In the genomic region with DNA sequence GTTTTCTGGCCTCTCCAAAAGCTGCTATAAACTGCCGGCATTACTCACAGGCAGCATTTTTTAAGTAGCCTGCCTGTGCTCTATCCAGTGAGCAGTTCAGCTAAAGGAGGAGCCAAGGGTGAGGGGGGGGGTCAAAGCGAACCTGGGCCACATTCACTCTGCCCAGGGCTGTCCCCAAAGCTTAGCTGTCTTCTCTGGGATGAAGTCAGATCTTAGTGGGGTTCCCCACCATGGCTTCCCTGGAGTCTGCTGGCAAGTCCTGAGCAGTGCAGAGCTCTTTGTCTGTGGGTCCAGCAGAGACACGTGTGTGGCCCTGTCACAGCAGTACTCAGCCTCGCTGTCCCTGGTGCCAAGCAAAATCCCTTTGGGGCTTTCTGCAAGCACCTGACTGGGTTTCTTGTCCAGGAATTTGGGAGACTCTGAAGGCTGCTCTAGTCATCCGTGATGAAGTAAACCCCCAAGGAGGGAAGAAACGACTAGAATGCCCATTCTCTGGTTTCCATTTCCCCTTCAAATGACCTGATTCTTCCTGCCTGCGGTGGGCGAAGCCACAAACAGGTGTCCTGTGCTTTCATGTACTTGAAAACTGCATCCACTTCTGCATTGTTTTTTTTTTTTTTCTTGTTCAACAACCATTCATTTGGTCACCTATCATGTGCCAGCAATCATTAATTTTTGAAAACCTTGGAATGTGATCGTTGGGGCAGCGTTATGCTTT, we compare ENCODE assay signal across 1 cellular context.
TF ChIP-seq lines count a peak whose summit lies in the region.

No MANE protein-coding gene starts in this region.

TF ChIP-seq in GM12878, 131 proteins besides CTCF, POLR2A, EP300 and RAD21:
- TF ChIP-seq, protein P1, sequence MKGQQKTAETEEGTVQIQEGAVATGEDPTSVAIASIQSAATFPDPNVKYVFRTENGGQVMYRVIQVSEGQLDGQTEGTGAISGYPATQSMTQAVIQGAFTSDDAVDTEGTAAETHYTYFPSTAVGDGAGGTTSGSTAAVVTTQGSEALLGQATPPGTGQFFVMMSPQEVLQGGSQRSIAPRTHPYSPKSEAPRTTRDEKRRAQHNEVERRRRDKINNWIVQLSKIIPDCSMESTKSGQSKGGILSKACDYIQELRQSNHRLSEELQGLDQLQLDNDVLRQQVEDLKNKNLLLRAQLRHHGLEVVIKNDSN (IDR thresholded peaks at IDR 0.05; ENCODE audit: borderline replicate concordance, extremely low read length, insufficient read depth, low read depth, low read length), result no peak
- no peak for TF ChIP-seq MYC (IDR thresholded peaks at IDR 0.05; ENCODE audit: insufficient read depth, insufficient read length, insufficient replicate concordance, low read length, severe bottlenecking)
- no peak for TF ChIP-seq STAT3 (IDR thresholded peaks at IDR 0.05; ENCODE audit: low read depth, low read length)
- TF ChIP-seq ZSCAN29 (IDR thresholded peaks at IDR 0.05), result no peak
- peak; percentile 84 for TF ChIP-seq RUNX3 (IDR thresholded peaks at IDR 0.05; ENCODE audit: low read length)
- TF ChIP-seq, protein P2, sequence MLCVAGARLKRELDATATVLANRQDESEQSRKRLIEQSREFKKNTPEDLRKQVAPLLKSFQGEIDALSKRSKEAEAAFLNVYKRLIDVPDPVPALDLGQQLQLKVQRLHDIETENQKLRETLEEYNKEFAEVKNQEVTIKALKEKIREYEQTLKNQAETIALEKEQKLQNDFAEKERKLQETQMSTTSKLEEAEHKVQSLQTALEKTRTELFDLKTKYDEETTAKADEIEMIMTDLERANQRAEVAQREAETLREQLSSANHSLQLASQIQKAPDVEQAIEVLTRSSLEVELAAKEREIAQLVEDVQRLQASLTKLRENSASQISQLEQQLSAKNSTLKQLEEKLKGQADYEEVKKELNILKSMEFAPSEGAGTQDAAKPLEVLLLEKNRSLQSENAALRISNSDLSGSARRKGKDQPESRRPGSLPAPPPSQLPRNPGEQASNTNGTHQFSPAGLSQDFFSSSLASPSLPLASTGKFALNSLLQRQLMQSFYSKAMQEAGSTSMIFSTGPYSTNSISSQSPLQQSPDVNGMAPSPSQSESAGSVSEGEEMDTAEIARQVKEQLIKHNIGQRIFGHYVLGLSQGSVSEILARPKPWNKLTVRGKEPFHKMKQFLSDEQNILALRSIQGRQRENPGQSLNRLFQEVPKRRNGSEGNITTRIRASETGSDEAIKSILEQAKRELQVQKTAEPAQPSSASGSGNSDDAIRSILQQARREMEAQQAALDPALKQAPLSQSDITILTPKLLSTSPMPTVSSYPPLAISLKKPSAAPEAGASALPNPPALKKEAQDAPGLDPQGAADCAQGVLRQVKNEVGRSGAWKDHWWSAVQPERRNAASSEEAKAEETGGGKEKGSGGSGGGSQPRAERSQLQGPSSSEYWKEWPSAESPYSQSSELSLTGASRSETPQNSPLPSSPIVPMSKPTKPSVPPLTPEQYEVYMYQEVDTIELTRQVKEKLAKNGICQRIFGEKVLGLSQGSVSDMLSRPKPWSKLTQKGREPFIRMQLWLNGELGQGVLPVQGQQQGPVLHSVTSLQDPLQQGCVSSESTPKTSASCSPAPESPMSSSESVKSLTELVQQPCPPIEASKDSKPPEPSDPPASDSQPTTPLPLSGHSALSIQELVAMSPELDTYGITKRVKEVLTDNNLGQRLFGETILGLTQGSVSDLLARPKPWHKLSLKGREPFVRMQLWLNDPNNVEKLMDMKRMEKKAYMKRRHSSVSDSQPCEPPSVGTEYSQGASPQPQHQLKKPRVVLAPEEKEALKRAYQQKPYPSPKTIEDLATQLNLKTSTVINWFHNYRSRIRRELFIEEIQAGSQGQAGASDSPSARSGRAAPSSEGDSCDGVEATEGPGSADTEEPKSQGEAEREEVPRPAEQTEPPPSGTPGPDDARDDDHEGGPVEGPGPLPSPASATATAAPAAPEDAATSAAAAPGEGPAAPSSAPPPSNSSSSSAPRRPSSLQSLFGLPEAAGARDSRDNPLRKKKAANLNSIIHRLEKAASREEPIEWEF (IDR thresholded peaks at IDR 0.05; ENCODE audit: insufficient replicate concordance, low read depth, low read length), result no peak
- no peak for TF ChIP-seq CBFB (IDR thresholded peaks at IDR 0.05; ENCODE audit: low read depth)
- TF ChIP-seq, protein P3, sequence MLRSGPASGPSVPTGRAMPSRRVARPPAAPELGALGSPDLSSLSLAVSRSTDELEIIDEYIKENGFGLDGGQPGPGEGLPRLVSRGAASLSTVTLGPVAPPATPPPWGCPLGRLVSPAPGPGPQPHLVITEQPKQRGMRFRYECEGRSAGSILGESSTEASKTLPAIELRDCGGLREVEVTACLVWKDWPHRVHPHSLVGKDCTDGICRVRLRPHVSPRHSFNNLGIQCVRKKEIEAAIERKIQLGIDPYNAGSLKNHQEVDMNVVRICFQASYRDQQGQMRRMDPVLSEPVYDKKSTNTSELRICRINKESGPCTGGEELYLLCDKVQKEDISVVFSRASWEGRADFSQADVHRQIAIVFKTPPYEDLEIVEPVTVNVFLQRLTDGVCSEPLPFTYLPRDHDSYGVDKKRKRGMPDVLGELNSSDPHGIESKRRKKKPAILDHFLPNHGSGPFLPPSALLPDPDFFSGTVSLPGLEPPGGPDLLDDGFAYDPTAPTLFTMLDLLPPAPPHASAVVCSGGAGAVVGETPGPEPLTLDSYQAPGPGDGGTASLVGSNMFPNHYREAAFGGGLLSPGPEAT (IDR thresholded peaks at IDR 0.05; ENCODE audit: low read depth), result no peak
- TF ChIP-seq SMAD1 (IDR thresholded peaks at IDR 0.05; ENCODE audit: low read depth, partially characterized antibody), result no peak
- TF ChIP-seq BRCA1 (IDR thresholded peaks at IDR 0.05; ENCODE audit: low read depth, low read length), result no peak
- no peak for TF ChIP-seq MTA3 (IDR thresholded peaks at IDR 0.05; ENCODE audit: borderline replicate concordance, low read length)
- TF ChIP-seq, protein P4, sequence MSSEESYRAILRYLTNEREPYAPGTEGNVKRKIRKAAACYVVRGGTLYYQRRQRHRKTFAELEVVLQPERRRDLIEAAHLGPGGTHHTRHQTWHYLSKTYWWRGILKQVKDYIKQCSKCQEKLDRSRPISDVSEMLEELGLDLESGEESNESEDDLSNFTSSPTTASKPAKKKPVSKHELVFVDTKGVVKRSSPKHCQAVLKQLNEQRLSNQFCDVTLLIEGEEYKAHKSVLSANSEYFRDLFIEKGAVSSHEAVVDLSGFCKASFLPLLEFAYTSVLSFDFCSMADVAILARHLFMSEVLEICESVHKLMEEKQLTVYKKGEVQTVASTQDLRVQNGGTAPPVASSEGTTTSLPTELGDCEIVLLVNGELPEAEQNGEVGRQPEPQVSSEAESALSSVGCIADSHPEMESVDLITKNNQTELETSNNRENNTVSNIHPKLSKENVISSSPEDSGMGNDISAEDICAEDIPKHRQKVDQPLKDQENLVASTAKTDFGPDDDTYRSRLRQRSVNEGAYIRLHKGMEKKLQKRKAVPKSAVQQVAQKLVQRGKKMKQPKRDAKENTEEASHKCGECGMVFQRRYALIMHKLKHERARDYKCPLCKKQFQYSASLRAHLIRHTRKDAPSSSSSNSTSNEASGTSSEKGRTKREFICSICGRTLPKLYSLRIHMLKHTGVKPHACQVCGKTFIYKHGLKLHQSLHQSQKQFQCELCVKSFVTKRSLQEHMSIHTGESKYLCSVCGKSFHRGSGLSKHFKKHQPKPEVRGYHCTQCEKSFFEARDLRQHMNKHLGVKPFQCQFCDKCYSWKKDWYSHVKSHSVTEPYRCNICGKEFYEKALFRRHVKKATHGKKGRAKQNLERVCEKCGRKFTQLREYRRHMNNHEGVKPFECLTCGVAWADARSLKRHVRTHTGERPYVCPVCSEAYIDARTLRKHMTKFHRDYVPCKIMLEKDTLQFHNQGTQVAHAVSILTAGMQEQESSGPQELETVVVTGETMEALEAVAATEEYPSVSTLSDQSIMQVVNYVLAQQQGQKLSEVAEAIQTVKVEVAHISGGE (CRISPR knock-in tag; IDR thresholded peaks at IDR 0.05), result no peak
- TF ChIP-seq CREM (IDR thresholded peaks at IDR 0.05; ENCODE audit: low read depth), result no peak
- TF ChIP-seq ETV6 (conservative IDR thresholded peaks at IDR 0.05 in 1 of 2, IDR thresholded peaks at IDR 0.05 in 1 of 2; ENCODE audit: borderline replicate concordance in 1 of 2, low read depth in 1 of 2), result peak in 1 of 2 experiments; percentile 59; a peak in 2 of 4 replicates
- peak; percentile 69; the same call in 1 of the 2 replicates for TF ChIP-seq TCF3 (IDR thresholded peaks at IDR 0.05; ENCODE audit: borderline replicate concordance, insufficient read depth, low read depth, low read length)
- TF ChIP-seq KLF5 (IDR thresholded peaks at IDR 0.05; ENCODE audit: partially characterized antibody), result no peak
- TF ChIP-seq TCF12 (IDR thresholded peaks at IDR 0.05; ENCODE audit: low read depth, low read length), result 0 out of 2 replicates have a peak, but pooled peaks have one; percentile 53
